1 cellular context compared by ENCODE assay signal in genomic region chr11:8947230-8947943, GRCh38.
TF ChIP-seq lines count a peak whose summit lies in the region.

No MANE protein-coding gene starts in this region.

TF ChIP-seq in IMR-90, 13 proteins besides CTCF, POLR2A, EP300 and RAD21:
- TF ChIP-seq NFE2L2 (IDR thresholded peaks at IDR 0.05; ENCODE audit: low read depth, low read length), result no peak
- no peak for TF ChIP-seq MAZ (IDR thresholded peaks at IDR 0.05; ENCODE audit: borderline replicate concordance, low read depth, low read length)
- TF ChIP-seq CHD1 (IDR thresholded peaks at IDR 0.05; ENCODE audit: low read depth, low read length), result no peak
- 0 out of 2 replicates have a peak, but pooled peaks have one; percentile 1 for TF ChIP-seq MAFK (IDR thresholded peaks at IDR 0.05; ENCODE audit: low read depth, low read length)
- TF ChIP-seq RCOR1 (IDR thresholded peaks at IDR 0.05; ENCODE audit: insufficient replicate concordance, low read length), result no peak
- no peak for TF ChIP-seq BHLHE40 (IDR thresholded peaks at IDR 0.05; ENCODE audit: low read depth, low read length)
- peak; percentile 82 for TF ChIP-seq CEBPB (IDR thresholded peaks at IDR 0.05; ENCODE audit: low read depth, low read length)
- TF ChIP-seq RFX5 (IDR thresholded peaks at IDR 0.05; ENCODE audit: low read depth, low read length), result no peak
- TF ChIP-seq ELK1 (IDR thresholded peaks at IDR 0.05; ENCODE audit: borderline replicate concordance, low read depth, low read length), result no peak
- TF ChIP-seq MXI1 (IDR thresholded peaks at IDR 0.05; ENCODE audit: borderline replicate concordance, low read depth, low read length), result no peak
- peak; percentile 8; the same call in 1 of the 2 replicates for TF ChIP-seq FOS (IDR thresholded peaks at IDR 0.05; ENCODE audit: low read depth, low read length)
- no peak for TF ChIP-seq USF2 (IDR thresholded peaks at IDR 0.05; ENCODE audit: low read depth, low read length)
- TF ChIP-seq SMC3 (IDR thresholded peaks at IDR 0.05; ENCODE audit: low read depth, low read length), result no peak
